Comparison of ENCODE assay signal across 10 cellular contexts in the genomic region with DNA sequence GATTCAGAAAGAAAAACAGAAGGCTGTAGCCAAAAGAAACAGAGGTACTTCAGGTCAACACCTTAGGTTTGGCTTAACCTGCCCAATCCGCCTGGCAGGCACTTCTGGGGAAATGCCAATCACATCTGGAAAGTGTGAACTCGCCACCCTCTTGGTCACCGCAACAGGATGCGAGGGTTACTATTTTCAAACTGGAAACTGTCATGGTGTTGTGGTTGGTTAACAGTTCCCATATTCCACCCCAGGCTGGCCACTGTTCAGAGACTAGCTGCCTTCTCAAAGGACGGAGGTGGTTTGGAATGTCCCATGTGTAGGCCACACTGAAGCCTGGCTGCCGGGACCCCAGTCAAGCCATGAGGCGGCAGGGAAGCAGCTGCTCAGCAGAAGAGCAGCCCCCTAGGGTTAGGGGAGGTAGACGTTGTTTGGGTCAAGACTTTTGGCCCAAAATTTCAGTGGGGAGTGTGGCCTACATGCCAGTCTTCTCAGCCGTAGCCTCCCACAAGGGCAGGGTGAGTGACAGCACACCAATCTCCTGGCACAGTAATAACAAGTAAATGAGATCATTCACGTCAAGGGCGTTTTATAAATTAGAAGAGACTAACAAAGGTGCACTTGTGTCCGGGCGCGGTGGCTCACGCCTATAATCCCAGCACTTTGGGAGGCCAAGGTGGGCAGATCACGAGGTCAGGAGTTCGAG. TPM values are rescaled to one million over a fixed set of nuclear protein-coding genes. Genes with fewer than 3 reads are reported as not detected.
A peak's percentile ranks its signal among the peaks of the same experiment; 100 is the strongest.
DNase-seq lines count a peak whose midpoint lies in the region; ATAC-seq, FAIRE-seq and TF ChIP-seq lines count a peak whose summit lies in the region.
"Had no signal": no experiment of that assay in that cellular context is flagged by ENCODE, and none has a peak within 500 bp of the region (broad histone marks: within the 10 kb centered on the region; RNA-seq: fewer than 3 reads in every experiment).

No MANE protein-coding gene starts in this region.

- H4K91ac ChIP-seq in H1 (replicated peaks; ENCODE audit: insufficient read length, low read length): no peak overlapping the region

- H2BK5ac ChIP-seq in H1 (ENCODE audit: low read depth, low read length): no peak overlapping the region

- no peak overlapping the region for H2BK12ac ChIP-seq in H1 (ENCODE audit: low read depth, low read length)

- no peak overlapping the region for H3K27ac ChIP-seq in H1 (ENCODE audit: low read depth, low read length)
- H3K27ac ChIP-seq: VCaP had no signal

- no peak overlapping the region for H2BK120ac ChIP-seq in H1 (replicated peaks; ENCODE audit: low read depth, low read length)

- POLR2A ChIA-PET in H1 (lab: Charles Lee; ENCODE audit: partially characterized antibody): interaction anchor here (0.9 kb wide), 1 partner anchor 12 kb away, joined by 3 read pairs; no protein-coding TSS in a partner anchor

- intact Hi-C loops in activated T-helper 2 cell treated with anti-CD3 and anti-CD28 coated beads, Interferon-gamma antibody, Interleukin-2, Interleukin-4, amounts not matched to agents 10 μg/mL and 5 μg/mL and 100 μg/mL, durations not matched to agents 14 hours and 24 hours and 36 hours (cut with micrococcal nuclease): no loop called here

- H2BK20ac ChIP-seq in H1 (ENCODE audit: low read length): no peak overlapping the region

- H3K79me2 ChIP-seq in H1 (ENCODE audit: control insufficient read depth in 1 of 2, insufficient read depth in 2 of 2, low read length in 2 of 2): no peaks in the 10 kb centered on the region

- H3K27me3 Mint-ChIP-seq in activated T-helper 2 cell treated with anti-CD3 and anti-CD28 coated beads, Interferon-gamma antibody, Interleukin-2, Interleukin-4, amounts not matched to agents 10 μg/mL and 5 μg/mL and 100 μg/mL, durations not matched to agents 14 hours and 24 hours and 36 hours (ENCODE audit: low read depth): peaks cover 3% of the 10 kb centered on the region

- H2BK15ac ChIP-seq in H1 (ENCODE audit: low read length): no peak overlapping the region

- no peak overlapping the region for H4K5ac ChIP-seq in H1 (ENCODE audit: insufficient read length, low read depth, low read length)

- 90% methylated on average over 17 of the region's 17 CpGs; no CpG with 5 or more reads in 1 of the 2 experiments for WGBS in H1 (ENCODE audit: extremely low coverage in 1 of 2, insufficient coverage in 1 of 2, insufficient read length in 1 of 2, insufficient replicate concordance in 2 of 2, low coverage in 1 of 2, low lambda C conversion rate in 2 of 2, missing lambda C conversion rate in 1 of 2), 2 experiments

- peaks cover 0 to 4% (median 0%) of the 10 kb centered on the region in 4 experiments; a peak in 2 of 8 replicates for H3K36me3 ChIP-seq in H1 (ENCODE audit: control insufficient read depth in 2 of 4, insufficient read depth in 4 of 4, low read length in 3 of 4)

- H4K8ac ChIP-seq in H1 (ENCODE audit: extremely low read depth, insufficient read depth, low read length): peak overlapping the region; percentile 53; the same call in 1 of the 2 replicates

- H3K14ac ChIP-seq in H1 (ENCODE audit: insufficient read length): no peak overlapping the region

- no peaks in the 10 kb centered on the region; the same call in 1 of the 2 replicates for H3K79me1 ChIP-seq in H1 (ENCODE audit: low read depth, low read length)

- no peak overlapping the region for H2AK5ac ChIP-seq in H1 (ENCODE audit: low read depth, low read length)

- H3K23ac ChIP-seq in H1 (ENCODE audit: insufficient read length): no peak overlapping the region

- TF ChIP-seq POLR2A in H1 (IDR thresholded peaks at IDR 0.05; ENCODE audit: control extremely low read depth in 1 of 2, low read depth in 2 of 2, low read length in 2 of 2): no peak

- DNase-seq in H1 (ENCODE audit: low read depth in 1 of 2, low spot score in 2 of 2) (no peak), stromal cell of bone marrow (ENCODE audit: low read depth) (peak; percentile 16)
- DNase-seq in activated T-helper 2 cell treated with anti-CD3 and anti-CD28 coated beads, Interferon-gamma antibody, Interleukin-2, Interleukin-4, amounts not matched to agents 10 μg/mL and 5 μg/mL and 100 μg/mL, durations not matched to agents 14 hours and 24 hours and 36 hours (ENCODE audit: low spot score): no peak
- DNase-seq in activated CD8-positive, alpha-beta memory T cell treated with anti-CD3 and anti-CD28 coated beads, Interleukin-2, amount 50 U/mL, for 48 hours: no peak

- TF ChIP-seq CTCF in H1 (IDR thresholded peaks at IDR 0.05; ENCODE audit: control extremely low read depth in 1 of 3, insufficient read depth in 1 of 3, low read depth in 1 of 3, low read length in 3 of 3): no peak

- H3K9me3 ChIP-seq in H1 (ENCODE audit: insufficient read depth in 2 of 2, low read depth in 1 of 2, low read length in 1 of 2): no peaks in the 10 kb centered on the region

- H3K36me3 Mint-ChIP-seq in activated T-helper 2 cell treated with anti-CD3 and anti-CD28 coated beads, Interferon-gamma antibody, Interleukin-2, Interleukin-4, amounts not matched to agents 10 μg/mL and 5 μg/mL and 100 μg/mL, durations not matched to agents 14 hours and 24 hours and 36 hours (ENCODE audit: low read depth): no peaks in the 10 kb centered on the region

- no peak overlapping the region for H3K27ac Mint-ChIP-seq in activated T-helper 2 cell treated with anti-CD3 and anti-CD28 coated beads, Interferon-gamma antibody, Interleukin-2, Interleukin-4, amounts not matched to agents 10 μg/mL and 5 μg/mL and 100 μg/mL, durations not matched to agents 14 hours and 24 hours and 36 hours

- no peak overlapping the region for H2AFZ ChIP-seq in H1 (ENCODE audit: low read length)

- H3K4me3 ChIP-seq in H1 (ENCODE audit: extremely low read depth in 1 of 4, insufficient read depth in 2 of 4, low read depth in 3 of 4, low read length in 4 of 4): no peak overlapping the region

- no peak overlapping the region for H3K18ac ChIP-seq in H1 (ENCODE audit: extremely low read depth, low read length)

- H3K4me1 Mint-ChIP-seq in activated T-helper 2 cell treated with anti-CD3 and anti-CD28 coated beads, Interferon-gamma antibody, Interleukin-2, Interleukin-4, amounts not matched to agents 10 μg/mL and 5 μg/mL and 100 μg/mL, durations not matched to agents 14 hours and 24 hours and 36 hours (ENCODE audit: low read depth): peaks cover 14% of the 10 kb centered on the region

- CTCF ChIA-PET in H1 (lab: Charles Lee; ENCODE audit: partially characterized antibody): interaction anchor here (0.9 to 3.8 kb wide), 7 partner anchors 9 to 161 kb away, joined by 3 to 30 read pairs (median 3); no protein-coding TSS in a partner anchor

- TF ChIP-seq RAD21 in H1 (IDR thresholded peaks at IDR 0.05 in 1 of 2, conservative IDR thresholded peaks at IDR 0.05 in 1 of 2; ENCODE audit: low read depth in 2 of 2, low read length in 2 of 2): no peak

- no peaks in the 10 kb centered on the region for H3K27me3 ChIP-seq in H1 (replicated peaks in 1 of 4; ENCODE audit: control insufficient read depth in 3 of 4, extremely low read depth in 1 of 4, insufficient read depth in 3 of 4, low read length in 3 of 4)

- no peak overlapping the region for H3K4ac ChIP-seq in H1 (replicated peaks; ENCODE audit: insufficient read length, low read depth, low read length)

- no peaks in the 10 kb centered on the region for H3K9me3 Mint-ChIP-seq in activated T-helper 2 cell treated with anti-CD3 and anti-CD28 coated beads, Interferon-gamma antibody, Interleukin-2, Interleukin-4, amounts not matched to agents 10 μg/mL and 5 μg/mL and 100 μg/mL, durations not matched to agents 14 hours and 24 hours and 36 hours
- H3K9me3 Mint-ChIP-seq: nephron had no signal

- TF ChIP-seq EP300 in H1 (IDR thresholded peaks at IDR 0.05; ENCODE audit: borderline replicate concordance in 1 of 2, low read depth in 2 of 2, low read length in 2 of 2): no peak

- no peak overlapping the region for H3K56ac ChIP-seq in H1 (replicated peaks; ENCODE audit: insufficient read length, low read depth, low read length)

- H3K9ac ChIP-seq in H1 (replicated peaks in 1 of 4; ENCODE audit: extremely low read depth in 1 of 4, low read depth in 3 of 4, low read length in 3 of 4): no peak overlapping the region

- no peak for FAIRE-seq in H1 (lab: Jason Lieb, UNC)

- no peak overlapping the region for H3K4me3 Mint-ChIP-seq in activated T-helper 2 cell treated with anti-CD3 and anti-CD28 coated beads, Interferon-gamma antibody, Interleukin-2, Interleukin-4, amounts not matched to agents 10 μg/mL and 5 μg/mL and 100 μg/mL, durations not matched to agents 14 hours and 24 hours and 36 hours (ENCODE audit: low read depth)
- H3K4me3 Mint-ChIP-seq: nephron had no signal

- H3K4me2 ChIP-seq in H1 (ENCODE audit: insufficient read depth in 1 of 2, low read depth in 2 of 2, low read length in 2 of 2): no peak overlapping the region

- no peaks in the 10 kb centered on the region for H3K23me2 ChIP-seq in H1 (ENCODE audit: low read depth, low read length)

- peaks cover 0 to 10% (median 6%) of the 10 kb centered on the region in 4 experiments; a peak in 6 of 7 replicates for H3K4me1 ChIP-seq in H1 (replicated peaks in 1 of 4; ENCODE audit: control insufficient read depth in 3 of 4, insufficient read depth in 4 of 4, low read length in 3 of 4)

- ATAC-seq in GM18907 (IDR thresholded peaks at IDR 0.05; ENCODE audit: unreplicated experiment) (peak; percentile 65), HG03108 (IDR thresholded peaks at IDR 0.05; ENCODE audit: unreplicated experiment) (peak; percentile 51), GM19328 (IDR thresholded peaks at IDR 0.05; ENCODE audit: unreplicated experiment) (no peak), HG03520 (IDR thresholded peaks at IDR 0.05; ENCODE audit: unreplicated experiment) (no peak)

- H4K20me1 ChIP-seq in H1 (replicated peaks in 1 of 2; ENCODE audit: control insufficient read depth in 1 of 2, insufficient read depth in 2 of 2, low read length in 2 of 2): peaks cover 0 to 4% of the 10 kb centered on the region in 2 experiments

TF ChIP-seq in H1, 55 proteins besides CTCF, POLR2A, EP300 and RAD21 (continues in another document):
- TF ChIP-seq CHD2 (IDR thresholded peaks at IDR 0.05; ENCODE audit: low read length): no peak
- no peak for TF ChIP-seq KDM4A (IDR thresholded peaks at IDR 0.05; ENCODE audit: low read depth, low read length, severe bottlenecking)
- TF ChIP-seq SIN3A (conservative IDR thresholded peaks at IDR 0.05 in 1 of 2, IDR thresholded peaks at IDR 0.05 in 1 of 2; ENCODE audit: low read depth in 1 of 2, low read length in 2 of 2): no peak

RNA-seq across cellular contexts. Expression of gene UMPS, which starts 54.6 kb away (rescaled TPM):
- 55.8 and 59.0 TPM in 2 replicates for total RNA-seq in H1 (2021; fragmentation: NEBNext Ultra II Directional; extraction: Animal tissue kit (Norgen Biotek cat#: 25700))
- 21.4 and 32.8 TPM in 2 replicates for polyA plus RNA-seq in H1 (2011; rRNA removed)
- 29.2 TPM for polyA plus RNA-seq in H1 (2011; cell fraction: cytosol; rRNA removed)
- 14.2 TPM for polyA plus RNA-seq in H1 (2011; cell fraction: nucleus; rRNA removed)
- 40.7 to 48.2 TPM (median 46.3 TPM) in 4 replicates for polyA plus RNA-seq in H1 (2012, experiment 1 of 2)
- 8.8 TPM for polyA plus RNA-seq in H1 (2012, experiment 2 of 2)
- 23.5 TPM for polyA plus RNA-seq in H1 (2013, experiment 1 of 2)
- polyA plus RNA-seq in H1 (2013, experiment 2 of 2): 22.8 TPM
- 36.1 and 46.9 TPM in 2 replicates for polyA minus RNA-seq in H1 (2011; rRNA and poly(A)+ RNA removed)
- polyA minus RNA-seq in H1 (2011; cell fraction: cytosol; rRNA and poly(A)+ RNA removed): 48.1 TPM
- polyA minus RNA-seq in H1 (2011; cell fraction: nucleus; rRNA and poly(A)+ RNA removed): 31.1 TPM
- total RNA-seq in activated T-helper 2 cell treated with anti-CD3 and anti-CD28 coated beads, Interferon-gamma antibody, Interleukin-2, Interleukin-4, amounts not matched to agents 10 μg/mL and 5 μg/mL and 100 μg/mL, durations not matched to agents 14 hours and 24 hours and 36 hours: 49.0 and 52.8 TPM in 2 replicates

Comparison
In these comparisons a context has a peak if more than half of its experiments do, and no peak if none do; other contexts are left out.
1. ATAC-seq: peak in GM18907 (single experiment) and HG03108 (single experiment); none in GM19328 (single experiment) and HG03520 (single experiment).